ENCODE assay signal across 8 cellular contexts in the genomic region with DNA sequence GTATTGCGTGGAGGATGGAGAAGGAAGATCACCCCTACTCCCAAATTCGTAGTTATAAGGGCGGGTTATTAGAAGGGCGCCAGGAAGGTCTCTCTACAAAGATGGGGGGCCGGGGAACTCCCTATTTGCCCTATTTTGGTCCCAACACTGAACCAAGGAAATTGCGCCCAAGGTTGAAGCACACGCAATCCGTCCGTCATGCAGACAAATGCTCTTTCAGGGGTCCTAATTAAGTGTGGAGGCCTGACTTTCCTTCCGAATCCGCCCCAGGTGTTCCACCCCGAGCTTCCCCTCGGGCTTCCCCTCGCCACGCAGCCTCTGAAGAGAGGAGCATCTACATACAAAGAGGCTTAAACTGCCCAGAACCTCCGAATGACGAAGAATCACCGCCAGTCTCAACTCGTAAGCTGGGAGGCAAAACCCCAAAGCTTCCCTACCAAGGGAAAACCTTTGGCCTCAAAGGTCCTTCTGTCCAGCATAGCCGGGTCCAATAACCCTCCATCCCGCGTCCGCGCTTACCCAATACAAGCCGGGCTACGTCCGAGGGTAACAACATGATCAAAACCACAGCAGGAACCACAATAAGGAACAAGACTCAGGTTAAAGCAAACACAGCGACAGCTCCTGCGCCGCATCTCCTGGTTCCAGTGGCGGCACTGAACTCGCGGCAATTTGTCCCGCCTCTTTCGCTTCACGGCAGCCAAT. TPM values are rescaled to one million over a fixed set of nuclear protein-coding genes. Genes with fewer than 3 reads are reported as not detected.
DNase-seq lines count a peak whose midpoint lies in the region; ATAC-seq and TF ChIP-seq lines count a peak whose summit lies in the region.

A gene (minus strand): TSS at position 658 of the 705 bp plus-strand sequence. CDS start 102 bp downstream, at position 556.

- no peak for TF ChIP-seq CTCF in foreskin keratinocyte (conservative IDR thresholded peaks at IDR 0.05)

- H3K4me1 Mint-ChIP-seq in activated CD4-positive, alpha-beta T cell treated with anti-CD3 and anti-CD28 coated beads, Interleukin-2, amount 10 ng/mL, durations not matched to agents 24 days and 14 days, result peaks cover 56% of the 10 kb centered on the region

- H3K27me3 ChIP-seq in foreskin keratinocyte, result no peaks in the 10 kb centered on the region

- no peak within 1 kb of the TSS for H3K27ac Mint-ChIP-seq in activated CD4-positive, alpha-beta T cell treated with anti-CD3 and anti-CD28 coated beads, Interleukin-2, amount 10 ng/mL, durations not matched to agents 24 days and 14 days

- peaks cover 5% of the 10 kb centered on the region for H3K4me1 ChIP-seq in foreskin keratinocyte

- peak within 1 kb of the TSS; percentile 91 for H3K27ac ChIP-seq in foreskin keratinocyte

- H3K36me3 Mint-ChIP-seq in activated CD4-positive, alpha-beta T cell treated with anti-CD3 and anti-CD28 coated beads, Interleukin-2, amount 10 ng/mL, durations not matched to agents 24 days and 14 days (ENCODE audit: low read depth), result peaks cover 25% of the 10 kb centered on the region

- no peaks in the 10 kb centered on the region for H3K27me3 Mint-ChIP-seq in activated CD4-positive, alpha-beta T cell treated with anti-CD3 and anti-CD28 coated beads, Interleukin-2, amount 10 ng/mL, durations not matched to agents 24 days and 14 days

- H3K9me3 Mint-ChIP-seq in activated CD4-positive, alpha-beta T cell treated with anti-CD3 and anti-CD28 coated beads, Interleukin-2, amount 10 ng/mL, durations not matched to agents 24 days and 14 days, result no peaks in the 10 kb centered on the region

- intact Hi-C loops in activated CD4-positive, alpha-beta T cell treated with anti-CD3 and anti-CD28 coated beads, Interleukin-2, amount 10 ng/mL, durations not matched to agents 24 days and 14 days (cut with micrococcal nuclease), result loop anchor here (1.0 to 10.0 kb wide), 10 partner anchors 51 to 657 kb away; a partner anchor contains a TSS

- no peak within 1 kb of the TSS for H3K4me3 Mint-ChIP-seq in activated CD4-positive, alpha-beta T cell treated with anti-CD3 and anti-CD28 coated beads, Interleukin-2, amount 10 ng/mL, durations not matched to agents 24 days and 14 days

- no peak for DNase-seq in activated CD4-positive, alpha-beta T cell treated with anti-CD3 and anti-CD28 coated beads, Interleukin-2, amount 10 ng/mL, durations not matched to agents 24 days and 14 days
- DNase-seq in foreskin keratinocyte (no peak), renal cortical epithelial cell (ENCODE audit: low read depth) (no peak), NAMALWA (ENCODE audit: low spot score) (no peak), cerebellar cortex (ENCODE audit: low spot score) (no peak), foreskin melanocyte (no peak)

- ATAC-seq in GM18502 (IDR thresholded peaks at IDR 0.05; ENCODE audit: poor library complexity, unreplicated experiment) (peak; percentile 1), HG02885 (IDR thresholded peaks at IDR 0.05; ENCODE audit: poor library complexity, unreplicated experiment) (peak; percentile 1), foreskin keratinocyte (peak; percentile 24)

RNA-seq across cellular contexts. Expression of the gene that starts here (rescaled TPM):
- 29.3 and 29.8 TPM in 2 replicates for total RNA-seq in activated CD4-positive, alpha-beta T cell treated with anti-CD3 and anti-CD28 coated beads, Interleukin-2, amount 10 ng/mL, durations not matched to agents 24 days and 14 days
- total RNA-seq in foreskin keratinocyte, result 13.8 and 14.8 TPM in 2 replicates
- 2.2 and 2.5 TPM in 2 replicates for polyA plus RNA-seq in foreskin keratinocyte
- 14.4 and 18.8 TPM in 2 replicates for total RNA-seq in renal cortical epithelial cell
